16 cellular contexts compared by ENCODE assay signal in the genomic region with DNA sequence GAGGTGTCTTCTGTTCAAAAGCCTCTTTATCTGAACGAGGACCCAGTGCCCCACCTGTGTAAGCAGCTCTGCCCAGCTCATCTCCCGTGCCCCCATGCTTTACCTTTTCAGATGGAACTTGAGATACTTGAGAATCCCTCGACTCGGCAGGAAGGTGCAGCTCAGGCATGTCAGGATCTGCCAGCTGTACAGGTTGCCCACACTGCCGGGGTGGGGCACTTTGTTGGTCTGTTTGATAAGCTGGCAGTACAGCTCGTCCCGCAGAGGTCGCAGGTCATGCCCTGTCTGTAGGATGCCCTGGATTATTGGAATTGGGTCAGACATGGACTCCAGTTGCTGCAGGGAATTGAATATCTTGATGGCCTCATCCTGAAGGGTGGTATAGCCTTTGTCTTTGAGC. TPM values are rescaled to one million over a fixed set of nuclear protein-coding genes. Genes with fewer than 3 reads are reported as not detected.
"Had no signal": no experiment of that assay in that cellular context is flagged by ENCODE, and none has a peak within 500 bp of the region (broad histone marks: within the 10 kb centered on the region; RNA-seq: fewer than 3 reads in every experiment).

No MANE protein-coding gene starts in this region.

- H3K27me3 Mint-ChIP-seq: activated naive CD8-positive, alpha-beta T cell treated with anti-CD3 and anti-CD28 coated beads, Interleukin-2, amount 50 U/mL, for 24 hours; type B pancreatic cell had no signal

- H3K4me3 Mint-ChIP-seq: activated CD4-positive, alpha-beta memory T cell treated with anti-CD3 and anti-CD28 coated beads for 36 hours; activated naive CD8-positive, alpha-beta T cell treated with anti-CD3 and anti-CD28 coated beads, Interleukin-2, amount 50 U/mL, for 24 hours; activated T-helper 1 cell treated with anti-CD3 and anti-CD28 coated beads, Interleukin-12 subunit alpha, Interleukin-12 subunit beta, Interleukin-2, Interleukin-4 antibody, amounts not matched to agents 30 ng/mL and 10 ng/mL and 1 ng/mL, durations not matched to agents 14 hours and 24 hours and 36 hours; type B pancreatic cell had no signal

- H3K27ac ChIP-seq: ascending aorta, cardiac muscle cell, gastroesophageal sphincter, psoas muscle, sigmoid colon had no signal

- ATAC-seq: activated naive CD8-positive, alpha-beta T cell treated with anti-CD3 and anti-CD28 coated beads, Interleukin-2, amount 50 U/mL, for 24 hours; gastroesophageal sphincter; left ventricle myocardium superior; psoas muscle had no signal

- H3K27ac Mint-ChIP-seq: activated CD4-positive, alpha-beta memory T cell treated with anti-CD3 and anti-CD28 coated beads for 36 hours; activated naive CD8-positive, alpha-beta T cell treated with anti-CD3 and anti-CD28 coated beads, Interleukin-2, amount 50 U/mL, for 24 hours; activated T-helper 1 cell treated with anti-CD3 and anti-CD28 coated beads, Interleukin-12 subunit alpha, Interleukin-12 subunit beta, Interleukin-2, Interleukin-4 antibody, amounts not matched to agents 30 ng/mL and 10 ng/mL and 1 ng/mL, durations not matched to agents 14 hours and 24 hours and 36 hours; type B pancreatic cell had no signal

- H3K9me3 Mint-ChIP-seq: activated CD4-positive, alpha-beta memory T cell treated with anti-CD3 and anti-CD28 coated beads for 36 hours; activated naive CD8-positive, alpha-beta T cell treated with anti-CD3 and anti-CD28 coated beads, Interleukin-2, amount 50 U/mL, for 24 hours; activated T-helper 1 cell treated with anti-CD3 and anti-CD28 coated beads, Interleukin-12 subunit alpha, Interleukin-12 subunit beta, Interleukin-2, Interleukin-4 antibody, amounts not matched to agents 30 ng/mL and 10 ng/mL and 1 ng/mL, durations not matched to agents 14 hours and 24 hours and 36 hours; type B pancreatic cell had no signal

- DNase-seq: activated CD4-positive, alpha-beta memory T cell treated with anti-CD3 and anti-CD28 coated beads for 36 hours; activated CD8-positive, alpha-beta memory T cell treated with anti-CD3 and anti-CD28 coated beads, Interleukin-2, amount 50 U/mL, for 48 hours; activated naive CD4-positive, alpha-beta T cell treated with Interleukin-2 at 50 U/mL for 16 hours; activated naive CD8-positive, alpha-beta T cell treated with anti-CD3 and anti-CD28 coated beads, Interleukin-2, amount 50 U/mL, for 24 hours; islet precursor cell; left ventricle myocardium superior; psoas muscle; sigmoid colon; stimulated activated CD4-positive, alpha-beta T cell treated with anti-CD3 and anti-CD28 coated beads, Interleukin-12 subunit alpha, Interleukin-12 subunit beta, amount 100 ng/mL, for 4 hours; stimulated activated naive CD4-positive, alpha-beta T cell had no signal

- H3K4me1 ChIP-seq: ascending aorta, psoas muscle had no signal

- H3K36me3 Mint-ChIP-seq: activated CD4-positive, alpha-beta memory T cell treated with anti-CD3 and anti-CD28 coated beads for 36 hours had no signal

- H3K9me3 ChIP-seq: ascending aorta, gastroesophageal sphincter, psoas muscle, sigmoid colon had no signal

- H3K4me3 ChIP-seq: ascending aorta, cardiac muscle cell, gastroesophageal sphincter, psoas muscle, sigmoid colon had no signal

- H3K27me3 ChIP-seq: ascending aorta, cardiac muscle cell, gastroesophageal sphincter, sigmoid colon had no signal

RNA-seq across cellular contexts. Expression of gene RETREG1, which starts 58.0 kb away (rescaled TPM):
- polyA plus RNA-seq: endothelial cell of umbilical vein had no signal
